Comparison of ENCODE assay signal across 17 cellular contexts in the genomic region with DNA sequence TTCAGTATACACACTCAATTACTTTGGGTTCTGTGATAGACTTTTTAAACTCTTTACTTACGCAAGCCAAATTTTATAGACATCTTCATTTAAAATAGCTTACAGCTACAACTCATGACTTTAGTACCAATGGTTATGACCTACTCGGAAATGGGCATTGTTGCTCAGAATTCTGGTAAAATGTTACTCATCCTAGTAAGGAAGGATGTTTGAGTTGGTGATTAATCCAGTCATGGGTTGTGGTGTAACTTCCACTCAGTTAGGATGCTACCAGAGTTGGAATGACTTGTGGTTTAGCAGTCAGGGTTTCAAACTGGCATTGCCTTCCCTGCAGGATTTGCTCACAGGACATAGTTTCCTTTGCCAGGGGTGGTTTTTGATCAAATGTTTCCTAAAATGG. TPM values are rescaled to one million over a fixed set of nuclear protein-coding genes. Genes with fewer than 3 reads are reported as not detected.
DNase-seq lines count a peak whose midpoint lies in the region; ATAC-seq and TF ChIP-seq lines count a peak whose summit lies in the region.
"Had no signal": no experiment of that assay in that cellular context is flagged by ENCODE, and none has a peak within 500 bp of the region (broad histone marks: within the 10 kb centered on the region; RNA-seq: fewer than 3 reads in every experiment).

No MANE protein-coding gene starts in this region.

- H3K4me1 Mint-ChIP-seq in Calu3 (ENCODE audit: low read depth, unreplicated experiment) = peaks cover 23% of the 10 kb centered on the region
- H3K4me1 Mint-ChIP-seq: immature natural killer cell had no signal

- intact Hi-C loops in Calu3 (cut with micrococcal nuclease; ENCODE audit: unreplicated experiment) = no loop called here

- H3K27ac Mint-ChIP-seq in Calu3 (ENCODE audit: unreplicated experiment) = peak overlapping the region; percentile 77
- H3K27ac Mint-ChIP-seq: immature natural killer cell had no signal

- CTCF ChIA-PET in Calu3 (lab: Charles Lee) = no interaction called here

- peak; percentile 53 for ATAC-seq in omental fat pad (ENCODE audit: low FRiP score)
- no peak for ATAC-seq in HG02678 (IDR thresholded peaks at IDR 0.05; ENCODE audit: unreplicated experiment)

- H3K9me3 Mint-ChIP-seq in Calu3 (ENCODE audit: low read depth, unreplicated experiment) = peaks cover 3% of the 10 kb centered on the region
- H3K9me3 Mint-ChIP-seq: immature natural killer cell had no signal

- H3K36me3 Mint-ChIP-seq in Calu3 (ENCODE audit: insufficient read depth, unreplicated experiment) = peaks cover 8% of the 10 kb centered on the region
- H3K36me3 Mint-ChIP-seq: immature natural killer cell had no signal

- H3K27me3 Mint-ChIP-seq in Calu3 (ENCODE audit: unreplicated experiment) = no peaks in the 10 kb centered on the region

- H3K4me3 Mint-ChIP-seq in Calu3 (ENCODE audit: low read depth, unreplicated experiment) = no peak overlapping the region
- H3K4me3 Mint-ChIP-seq: immature natural killer cell had no signal

- H3K4me3 ChIP-seq in epithelial cell of esophagus (ENCODE audit: low read length) = no peak overlapping the region
- H3K4me3 ChIP-seq: thoracic aorta had no signal

- DNase-seq in Calu3 (no peak), MV-4-11 (lab: John Stamatoyannopoulos, UW) (peak; percentile 87), epithelial cell of esophagus (ENCODE audit: low read depth) (peak; percentile 93), omental fat pad (ENCODE audit: low spot score) (no peak), NCI-H1930 (lab: John Stamatoyannopoulos, UW) (no peak), NCI-H2196 (lab: John Stamatoyannopoulos, UW; ENCODE audit: unreplicated experiment) (no peak)
- no peak for DNase-seq in stimulated activated CD8-positive, alpha-beta memory T cell treated with anti-CD3 and anti-CD28 coated beads, Interleukin-4, amount 100 ng/mL, for 48 hours
- DNase-seq: activated naive CD4-positive, alpha-beta T cell; effector CD8-positive, alpha-beta T cell; immature natural killer cell; KG1; NCI-H2171 treated with DMSO at 0.1 percent for 48 hours; nucleus accumbens; SHP77; stimulated activated CD4-positive, alpha-beta T cell treated with anti-CD3 and anti-CD28 coated beads, Interleukin-4, amount 100 ng/mL, for 24 hours had no signal

- BruUV-seq in Calu3 (replicated peaks; lab: Mats Ljungman, UMichigan) = no TSS peak

- no peak for TF ChIP-seq CTCF in Calu3 (IDR thresholded peaks at IDR 0.05; ENCODE audit: unreplicated experiment)
- TF ChIP-seq CTCF in epithelial cell of esophagus (IDR thresholded peaks at IDR 0.05; ENCODE audit: insufficient read depth, low read depth, low read length, missing control alignments) = no peak
- no peak for TF ChIP-seq CTCF in omental fat pad (IDR thresholded peaks at IDR 0.05)

RNA-seq across cellular contexts. Expression of a gene that starts 7.4 kb away (rescaled TPM):
- total RNA-seq in Calu3 (2022) = 82.6 and 84.7 TPM in 2 replicates
- total RNA-seq in omental fat pad = 100 to 1,000 TPM in 1 of 4 donors, 10 to 100 TPM in 3; 49.3 to 116 (median 54.7) TPM

Comparison
In these comparisons a context has a peak if more than half of its experiments do, and no peak if none do; other contexts are left out.
1. DNase-seq: peak in MV-4-11 (single experiment) and epithelial cell of esophagus (single experiment); none in Calu3 (single experiment), omental fat pad (single experiment), NCI-H1930 (0 of 2), NCI-H2196 (single experiment) and stimulated activated CD8-positive, alpha-beta memory T cell treated with anti-CD3 and anti-CD28 coated beads, Interleukin-4, amount 100 ng/mL, for 48 hours (single experiment).